ENCODE assay signal across 1 cellular context in genomic region chr19:42303101-42303464, GRCh38.
A peak's percentile ranks its signal among the peaks of the same experiment; 100 is the strongest.
TF ChIP-seq lines count a peak whose summit lies in the region.

No MANE protein-coding gene starts in this region.

TF ChIP-seq in K562, 482 proteins besides CTCF, POLR2A, EP300 and RAD21 (continued from another document):
- peak; percentile 2; the same call in 1 of the 2 replicates for TF ChIP-seq ELF1 (tag; IDR thresholded peaks at IDR 0.05)
- TF ChIP-seq PHTF2 (CRISPR knock-in tag; IDR thresholded peaks at IDR 0.05) = 0 out of 2 replicates have a peak, but pooled peaks have one; percentile 49
- TF ChIP-seq HNRNPL (IDR thresholded peaks at IDR 0.05; ENCODE audit: low read depth, low read length) = no peak
- TF ChIP-seq FOXJ2 (tag; IDR thresholded peaks at IDR 0.05) = 0 out of 2 replicates have a peak, but pooled peaks have one; percentile 11
- 0 out of 2 replicates have a peak, but pooled peaks have one; percentile 47 for TF ChIP-seq E2F1 (CRISPR knock-in tag; IDR thresholded peaks at IDR 0.05)
- TF ChIP-seq NFRKB (IDR thresholded peaks at IDR 0.05; ENCODE audit: low read depth) = peak; percentile 48; the same call in 1 of the 2 replicates
- 0 out of 2 replicates have a peak, but pooled peaks have one; percentile 5 for TF ChIP-seq MBD1 (CRISPR knock-in tag; IDR thresholded peaks at IDR 0.05)
- no peak for TF ChIP-seq NEUROD1 (IDR thresholded peaks at IDR 0.05; ENCODE audit: borderline replicate concordance, low read depth, low read length, partially characterized antibody)
- TF ChIP-seq HINFP (tag; conservative IDR thresholded peaks at IDR 0.05; ENCODE audit: low read depth) = 0 out of 2 replicates have a peak, but pooled peaks have one; percentile 12
- no peak for TF ChIP-seq ETV6 (IDR thresholded peaks at IDR 0.05; ENCODE audit: borderline replicate concordance in 1 of 2, low read depth in 2 of 2, low read length in 1 of 2)
- no peak for TF ChIP-seq ETV6 (CRISPR knock-in tag; IDR thresholded peaks at IDR 0.05; ENCODE audit: borderline replicate concordance)
- TF ChIP-seq TBL1XR1 (IDR thresholded peaks at IDR 0.05; ENCODE audit: low read length in 2 of 2) = 0 out of 4 replicates have a peak, but pooled peaks of 1 of the 2 experiments have one; percentile 3
- TF ChIP-seq HDGF (IDR thresholded peaks at IDR 0.05) = 0 out of 2 replicates have a peak, but pooled peaks have one; percentile 14
